Comparison of ENCODE assay signal across 17 cellular contexts in genomic region chr3:177740270-177740669, GRCh38.
DNase-seq lines count a peak whose midpoint lies in the region; ATAC-seq and TF ChIP-seq lines count a peak whose summit lies in the region.
"Had no signal": no experiment of that assay in that cellular context is flagged by ENCODE, and none has a peak within 500 bp of the region (broad histone marks: within the 10 kb centered on the region; RNA-seq: fewer than 3 reads in every experiment).

No MANE protein-coding gene starts in this region.

- H3K27ac ChIP-seq in IMR-90 (ENCODE audit: insufficient read depth, low read length) (no peak overlapping the region), mesendoderm (ENCODE audit: low read depth, low read length) (no peak overlapping the region), neuronal stem cell (replicated peaks; ENCODE audit: low read length) (no peak overlapping the region)

- H2BK15ac ChIP-seq in IMR-90 (ENCODE audit: low read depth, low read length) (peak overlapping the region; percentile 2; the same call in 1 of the 3 replicates), mesendoderm (replicated peaks; ENCODE audit: low read depth) (no peak overlapping the region), neuronal stem cell (ENCODE audit: low read length) (no peak overlapping the region)

- H4K8ac ChIP-seq in IMR-90 (ENCODE audit: low read depth in 2 of 2, low read length in 2 of 2) (no peak overlapping the region), mesendoderm (ENCODE audit: low read depth, low read length) (no peak overlapping the region), neuronal stem cell (ENCODE audit: low read depth, low read length) (no peak overlapping the region)

- H3K36me3 ChIP-seq in IMR-90 (ENCODE audit: control insufficient read depth, insufficient read depth, low read length), result no peaks in the 10 kb centered on the region
- H3K36me3 ChIP-seq in mesendoderm (ENCODE audit: control insufficient read depth, insufficient read depth, low read length), result no peaks in the 10 kb centered on the region
- no peaks in the 10 kb centered on the region for H3K36me3 ChIP-seq in neuronal stem cell (replicated peaks in 1 of 2; ENCODE audit: control insufficient read depth in 2 of 2, insufficient read depth in 2 of 2, low read length in 2 of 2)

- H2AFZ ChIP-seq in IMR-90 (replicated peaks; ENCODE audit: low read length, poor library complexity), result no peak overlapping the region
- H2AFZ ChIP-seq in neuronal stem cell (ENCODE audit: low read length), result peak overlapping the region; percentile 50

- no peaks in the 10 kb centered on the region for H3K27me3 ChIP-seq in IMR-90 (ENCODE audit: control insufficient read depth, insufficient read depth, low read length)
- H3K27me3 ChIP-seq in mesendoderm (ENCODE audit: insufficient read depth, low read length, poor library complexity), result no peaks in the 10 kb centered on the region
- no peaks in the 10 kb centered on the region for H3K27me3 ChIP-seq in neuronal stem cell (ENCODE audit: control insufficient read depth in 3 of 3, insufficient read depth in 3 of 3, low read depth in 1 of 3, low read length in 3 of 3)

- no peak overlapping the region for H3K23ac ChIP-seq in IMR-90 (ENCODE audit: low read depth, low read length)
- no peak overlapping the region for H3K23ac ChIP-seq in mesendoderm (ENCODE audit: low read length)
- no peak overlapping the region for H3K23ac ChIP-seq in neuronal stem cell (ENCODE audit: low read depth, low read length, poor library complexity)

- no peak for TF ChIP-seq POLR2A in IMR-90 (IDR thresholded peaks at IDR 0.05; ENCODE audit: low read depth, low read length)

- no peaks in the 10 kb centered on the region for H4K20me1 ChIP-seq in IMR-90 (ENCODE audit: insufficient read depth, low read length)

- H3K14ac ChIP-seq in IMR-90 (replicated peaks; ENCODE audit: low read depth, low read length) (no peak overlapping the region), neuronal stem cell (ENCODE audit: low read length) (no peak overlapping the region)

- H3K4ac ChIP-seq in IMR-90 (ENCODE audit: low read depth, low read length) (peak overlapping the region; percentile 20; the same call in 1 of the 2 replicates), mesendoderm (ENCODE audit: low read depth, low read length) (no peak overlapping the region), neuronal stem cell (ENCODE audit: low read length) (no peak overlapping the region)

- H3K36me3 Mint-ChIP-seq in WTC11, result no peaks in the 10 kb centered on the region
- H3K36me3 Mint-ChIP-seq: IgD-negative memory B cell had no signal

- no peak overlapping the region for H3K9ac ChIP-seq in IMR-90 (ENCODE audit: low read depth, low read length)
- H3K9ac ChIP-seq in mesendoderm (ENCODE audit: low read length), result no peak overlapping the region
- no peak overlapping the region for H3K9ac ChIP-seq in neuronal stem cell (ENCODE audit: low read depth, low read length, poor library complexity)

- H4K91ac ChIP-seq in IMR-90 (ENCODE audit: insufficient read depth, low read depth, low read length) (0 out of 2 replicates have a peak overlapping the region, but pooled peaks have one; percentile 1), neuronal stem cell (ENCODE audit: low read depth, low read length, poor library complexity) (no peak overlapping the region)

- H3K4me3 Mint-ChIP-seq in WTC11, result no peak overlapping the region
- H3K4me3 Mint-ChIP-seq: B cell; CD4-positive, alpha-beta T cell; IgD-negative memory B cell had no signal

- H3K27me3 Mint-ChIP-seq in WTC11 (ENCODE audit: low read depth), result no peaks in the 10 kb centered on the region
- H3K27me3 Mint-ChIP-seq: B cell; CD4-positive, alpha-beta T cell had no signal

- H3K4me1 Mint-ChIP-seq in WTC11, result peaks cover 15% of the 10 kb centered on the region
- H3K4me1 Mint-ChIP-seq: B cell had no signal

- no peaks in the 10 kb centered on the region for H3K9me3 Mint-ChIP-seq in WTC11
- H3K9me3 Mint-ChIP-seq: CD4-positive, alpha-beta T cell; IgD-negative memory B cell had no signal

- no peak overlapping the region for H2AK9ac ChIP-seq in IMR-90 (replicated peaks; ENCODE audit: low read depth, low read length, poor library complexity)

- CTCF ChIA-PET in IMR-90 (lab: Yijun Ruan, JAX) (no interaction called here), WTC11 (lab: Charles Lee) (no interaction called here)

- no peak overlapping the region for H3K18ac ChIP-seq in IMR-90 (ENCODE audit: low read depth, low read length)
- H3K18ac ChIP-seq in mesendoderm (ENCODE audit: low read length), result no peak overlapping the region
- no peak overlapping the region for H3K18ac ChIP-seq in neuronal stem cell (ENCODE audit: low read length)

- intact Hi-C loops in IMR-90 (cut with micrococcal nuclease), result no loop called here

- POLR2A ChIA-PET in IMR-90 (lab: Charles Lee; ENCODE audit: unreplicated experiment) (no interaction called here), WTC11 (lab: Charles Lee) (no interaction called here)

- H4K5ac ChIP-seq in IMR-90 (ENCODE audit: low read depth, low read length) (no peak overlapping the region), mesendoderm (ENCODE audit: low read length) (no peak overlapping the region)

- in situ Hi-C loops in IMR-90 (cut with MboI; ENCODE audit: low sequenced_read_pairs), result no loop called here

- H3K9me1 ChIP-seq in IMR-90 (ENCODE audit: insufficient read depth, low read length), result peaks cover 6% of the 10 kb centered on the region; the same call in 1 of the 2 replicates

- H2BK20ac ChIP-seq in IMR-90 (ENCODE audit: low read depth, low read length), result peak overlapping the region; percentile 44; the same call in 1 of the 2 replicates

- dilution Hi-C loops in IMR-90 (cut with HindIII; ENCODE audit: low sequenced_read_pairs, unreplicated experiment), result no loop called here

- H3K27ac Mint-ChIP-seq in WTC11, result no peak overlapping the region
- H3K27ac Mint-ChIP-seq: B cell; CD4-positive, alpha-beta T cell; IgD-negative memory B cell had no signal

- H3K9me3 ChIP-seq in IMR-90 (ENCODE audit: control insufficient read depth, insufficient read depth, low read length), result no peaks in the 10 kb centered on the region
- H3K9me3 ChIP-seq in neuronal stem cell (replicated peaks in 1 of 2; ENCODE audit: control insufficient read depth in 2 of 2, insufficient read depth in 1 of 2, low read depth in 1 of 2, low read length in 2 of 2), result no peaks in the 10 kb centered on the region

- no TSS peak for BruUV-seq in IMR-90 (replicated peaks; lab: Mats Ljungman, UMichigan)

- peak overlapping the region; percentile 33; the same call in 1 of the 2 replicates for H2BK120ac ChIP-seq in IMR-90 (ENCODE audit: low read depth, low read length)
- H2BK120ac ChIP-seq in mesendoderm (ENCODE audit: low read depth, low read length), result no peak overlapping the region
- no peak overlapping the region for H2BK120ac ChIP-seq in neuronal stem cell (ENCODE audit: low read depth, low read length)

- H2AK5ac ChIP-seq in IMR-90 (ENCODE audit: low read depth, low read length) (peak overlapping the region; percentile 71; the same call in 1 of the 2 replicates), mesendoderm (ENCODE audit: low read length) (no peak overlapping the region), neuronal stem cell (ENCODE audit: low read depth, low read length) (no peak overlapping the region)

- TF ChIP-seq CTCF in IMR-90 (conservative IDR thresholded peaks at IDR 0.05; ENCODE audit: low read depth, low read length), result no peak
- TF ChIP-seq CTCF in WTC11 (IDR thresholded peaks at IDR 0.05), result no peak

- H3K4me1 ChIP-seq in IMR-90 (ENCODE audit: control insufficient read depth, insufficient read depth, low read length) (peaks cover 7% of the 10 kb centered on the region), mesendoderm (ENCODE audit: control insufficient read depth, low read depth, low read length) (no peaks in the 10 kb centered on the region), neuronal stem cell (ENCODE audit: control insufficient read depth in 2 of 2, insufficient read depth in 1 of 2, low read depth in 1 of 2, low read length in 2 of 2) (peaks cover 3 to 10% of the 10 kb centered on the region in 2 donors)

- DNase-seq in IMR-90, result no peak
- no peak for DNase-seq in WTC11 (ENCODE audit: low spot score)
- peak; percentile 28 for DNase-seq in mesendoderm
- no peak for DNase-seq in neuronal stem cell (ENCODE audit: low spot score)
- DNase-seq in HuH-7.5 (ENCODE audit: low spot score), result no peak
- DNase-seq in NCI-H2107 (lab: John Stamatoyannopoulos, UW), result no peak
- DNase-seq: ACHN; C1 segment of cervical spinal cord; Calu3; CD4-positive, alpha-beta T cell; DMS 273 treated with DMSO at 0.1 percent for 48 hours; GOT3 had no signal

- no peak overlapping the region for H3K56ac ChIP-seq in IMR-90 (ENCODE audit: extremely low read depth, insufficient read depth, low read length)
- H3K56ac ChIP-seq in mesendoderm (ENCODE audit: low read length), result peak overlapping the region; percentile 20

- no peak for TF ChIP-seq RAD21 in IMR-90 (IDR thresholded peaks at IDR 0.05; ENCODE audit: low read length)

- H2BK5ac ChIP-seq in IMR-90 (ENCODE audit: low read depth, low read length, poor library complexity, severe bottlenecking) (no peak overlapping the region), mesendoderm (ENCODE audit: low read length) (no peak overlapping the region), neuronal stem cell (ENCODE audit: low read length) (no peak overlapping the region)

- H3K4me3 ChIP-seq in IMR-90 (ENCODE audit: insufficient read depth, low read depth, low read length) (no peak overlapping the region), mesendoderm (ENCODE audit: low read length) (no peak overlapping the region), neuronal stem cell (ENCODE audit: low read length in 2 of 2) (no peak overlapping the region)

- H3K4me2 ChIP-seq in IMR-90 (ENCODE audit: low read depth, low read length) (no peak overlapping the region), mesendoderm (ENCODE audit: low read length) (no peak overlapping the region), neuronal stem cell (ENCODE audit: insufficient read depth, low read length, poor library complexity, severe bottlenecking) (no peak overlapping the region)

- ATAC-seq in IMR-90 (ENCODE audit: low read depth) (no peak), WTC11 (peak; percentile 65), GM19023 (IDR thresholded peaks at IDR 0.05; ENCODE audit: unreplicated experiment) (no peak), GM21529 (IDR thresholded peaks at IDR 0.05; ENCODE audit: unreplicated experiment) (no peak)
- ATAC-seq: HCT116 had no signal

- H3K79me2 ChIP-seq in mesendoderm (ENCODE audit: control insufficient read depth, insufficient read depth, low read length), result no peaks in the 10 kb centered on the region

- H2BK12ac ChIP-seq in neuronal stem cell (ENCODE audit: low read length), result no peak overlapping the region

- H3K79me1 ChIP-seq in IMR-90 (ENCODE audit: low read depth in 1 of 2, low read length in 2 of 2) (no peaks in the 10 kb centered on the region), mesendoderm (ENCODE audit: low read length) (no peaks in the 10 kb centered on the region), neuronal stem cell (ENCODE audit: low read depth, low read length) (no peaks in the 10 kb centered on the region)

- WGBS in IMR-90 (ENCODE audit: extremely low coverage in 2 of 2, insufficient read length in 1 of 2), 2 experiments, result 63 to 100% methylated on average over 1 to 2 of the region's 3 CpGs
- no CpG with 5 or more reads among the region's 3 CpGs for WGBS in mesendoderm (ENCODE audit: extremely low coverage, insufficient coverage, low lambda C conversion rate)
- 100% methylated on average over 1 of the region's 3 CpGs; no CpG with 5 or more reads in 1 of the 2 donors for WGBS in neuronal stem cell (ENCODE audit: extremely low coverage in 2 of 2, insufficient read length in 2 of 2, insufficient replicate concordance in 1 of 2), 2 donors
